Comparison of ENCODE assay signal across 18 cellular contexts in genomic region chr20:58945967-58946631, GRCh38.
"Had no signal": no experiment of that assay in that cellular context is flagged by ENCODE, and none has a peak within 500 bp of the region (broad histone marks: within the 10 kb centered on the region; RNA-seq: fewer than 3 reads in every experiment).

No MANE protein-coding gene starts in this region.

- H3K27me3 ChIP-seq: ascending aorta, dorsolateral prefrontal cortex, thyroid gland had no signal

- H3K4me3 Mint-ChIP-seq: activated CD4-positive, alpha-beta memory T cell treated with anti-CD3 and anti-CD28 coated beads for 36 hours; activated CD4-positive, alpha-beta T cell treated with anti-CD3 and anti-CD28 coated beads for 36 hours; activated CD8-positive, alpha-beta memory T cell treated with anti-CD3 and anti-CD28 coated beads, Interleukin-2, amount 10 ng/mL, durations not matched to agents 7 days and 5 days; activated naive CD4-positive, alpha-beta T cell treated with anti-CD3 and anti-CD28 coated beads, Interleukin-2, amount 10 ng/mL, durations not matched to agents 7 days and 5 days; naive thymus-derived CD4-positive, alpha-beta T cell had no signal

- H3K4me1 Mint-ChIP-seq: activated CD4-positive, alpha-beta T cell treated with anti-CD3 and anti-CD28 coated beads for 36 hours; activated CD8-positive, alpha-beta memory T cell treated with anti-CD3 and anti-CD28 coated beads, Interleukin-2, amount 10 ng/mL, durations not matched to agents 7 days and 5 days; activated naive CD4-positive, alpha-beta T cell treated with anti-CD3 and anti-CD28 coated beads, Interleukin-2, amount 10 ng/mL, durations not matched to agents 7 days and 5 days had no signal

- H3K79me2 ChIP-seq: parathyroid adenoma had no signal

- H3K4me3 ChIP-seq: ascending aorta, dorsolateral prefrontal cortex, thyroid gland had no signal

- ATAC-seq: activated CD4-positive, alpha-beta T cell treated with anti-CD3 and anti-CD28 coated beads for 36 hours; activated CD8-positive, alpha-beta memory T cell treated with anti-CD3 and anti-CD28 coated beads, Interleukin-2, amount 10 ng/mL, durations not matched to agents 7 days and 5 days; left lobe of liver; naive thymus-derived CD4-positive, alpha-beta T cell had no signal

- FAIRE-seq: bronchial epithelial cell, urothelium cell line had no signal

- H3K9me3 Mint-ChIP-seq: activated CD4-positive, alpha-beta memory T cell treated with anti-CD3 and anti-CD28 coated beads for 36 hours; activated naive CD4-positive, alpha-beta T cell treated with anti-CD3 and anti-CD28 coated beads, Interleukin-2, amount 10 ng/mL, durations not matched to agents 7 days and 5 days; activated T-helper 2 cell treated with anti-CD3 and anti-CD28 coated beads, Interferon-gamma antibody, Interleukin-2, Interleukin-4, amounts not matched to agents 10 μg/mL and 5 μg/mL and 100 μg/mL, durations not matched to agents 14 hours and 24 hours and 36 hours; naive thymus-derived CD4-positive, alpha-beta T cell had no signal

- H3K4me1 ChIP-seq: ascending aorta, parathyroid adenoma had no signal

- H3K27ac ChIP-seq: ascending aorta, dorsolateral prefrontal cortex, parathyroid adenoma had no signal

- H3K36me3 Mint-ChIP-seq: activated CD4-positive, alpha-beta memory T cell treated with anti-CD3 and anti-CD28 coated beads for 36 hours; activated CD8-positive, alpha-beta memory T cell treated with anti-CD3 and anti-CD28 coated beads, Interleukin-2, amount 10 ng/mL, durations not matched to agents 7 days and 5 days; activated naive CD4-positive, alpha-beta T cell treated with anti-CD3 and anti-CD28 coated beads, Interleukin-2, amount 10 ng/mL, durations not matched to agents 7 days and 5 days; naive thymus-derived CD4-positive, alpha-beta T cell had no signal

- DNase-seq: activated CD4-positive, alpha-beta memory T cell treated with anti-CD3 and anti-CD28 coated beads for 36 hours; activated CD4-positive, alpha-beta T cell treated with anti-CD3 and anti-CD28 coated beads for 36 hours; activated CD8-positive, alpha-beta memory T cell treated with anti-CD3 and anti-CD28 coated beads, Interleukin-2, amount 10 ng/mL, durations not matched to agents 7 days and 5 days; activated naive CD4-positive, alpha-beta T cell treated with anti-CD3 and anti-CD28 coated beads, Interleukin-2, amount 10 ng/mL, durations not matched to agents 7 days and 5 days; activated T-cell treated with anti-CD3 and anti-CD28 coated beads, Interleukin-2, amount 50 U/mL, for 1 hour; dorsolateral prefrontal cortex; islet precursor cell; naive thymus-derived CD4-positive, alpha-beta T cell; stimulated activated CD4-positive, alpha-beta T cell treated with anti-CD3 and anti-CD28 coated beads, Interleukin-12 subunit alpha, Interleukin-12 subunit beta, amount 100 ng/mL, for 4 hours; stimulated activated CD4-positive, alpha-beta T cell treated with anti-CD3 and anti-CD28 coated beads, Interleukin-2, amount 100 ng/mL, for 24 hours; T1000; thyroid gland had no signal

- H3K36me3 ChIP-seq: ascending aorta, thyroid gland had no signal

- H2AFZ ChIP-seq: parathyroid adenoma had no signal

- H3K27ac Mint-ChIP-seq: activated CD4-positive, alpha-beta memory T cell treated with anti-CD3 and anti-CD28 coated beads for 36 hours; activated CD4-positive, alpha-beta T cell treated with anti-CD3 and anti-CD28 coated beads for 36 hours; activated CD8-positive, alpha-beta memory T cell treated with anti-CD3 and anti-CD28 coated beads, Interleukin-2, amount 10 ng/mL, durations not matched to agents 7 days and 5 days; activated naive CD4-positive, alpha-beta T cell treated with anti-CD3 and anti-CD28 coated beads, Interleukin-2, amount 10 ng/mL, durations not matched to agents 7 days and 5 days; activated T-helper 2 cell treated with anti-CD3 and anti-CD28 coated beads, Interferon-gamma antibody, Interleukin-2, Interleukin-4, amounts not matched to agents 10 μg/mL and 5 μg/mL and 100 μg/mL, durations not matched to agents 14 hours and 24 hours and 36 hours; naive thymus-derived CD4-positive, alpha-beta T cell had no signal

- H3K9me3 ChIP-seq: ascending aorta, thyroid gland had no signal
